Comparison of ENCODE assay signal across 8 cellular contexts in the genomic region with DNA sequence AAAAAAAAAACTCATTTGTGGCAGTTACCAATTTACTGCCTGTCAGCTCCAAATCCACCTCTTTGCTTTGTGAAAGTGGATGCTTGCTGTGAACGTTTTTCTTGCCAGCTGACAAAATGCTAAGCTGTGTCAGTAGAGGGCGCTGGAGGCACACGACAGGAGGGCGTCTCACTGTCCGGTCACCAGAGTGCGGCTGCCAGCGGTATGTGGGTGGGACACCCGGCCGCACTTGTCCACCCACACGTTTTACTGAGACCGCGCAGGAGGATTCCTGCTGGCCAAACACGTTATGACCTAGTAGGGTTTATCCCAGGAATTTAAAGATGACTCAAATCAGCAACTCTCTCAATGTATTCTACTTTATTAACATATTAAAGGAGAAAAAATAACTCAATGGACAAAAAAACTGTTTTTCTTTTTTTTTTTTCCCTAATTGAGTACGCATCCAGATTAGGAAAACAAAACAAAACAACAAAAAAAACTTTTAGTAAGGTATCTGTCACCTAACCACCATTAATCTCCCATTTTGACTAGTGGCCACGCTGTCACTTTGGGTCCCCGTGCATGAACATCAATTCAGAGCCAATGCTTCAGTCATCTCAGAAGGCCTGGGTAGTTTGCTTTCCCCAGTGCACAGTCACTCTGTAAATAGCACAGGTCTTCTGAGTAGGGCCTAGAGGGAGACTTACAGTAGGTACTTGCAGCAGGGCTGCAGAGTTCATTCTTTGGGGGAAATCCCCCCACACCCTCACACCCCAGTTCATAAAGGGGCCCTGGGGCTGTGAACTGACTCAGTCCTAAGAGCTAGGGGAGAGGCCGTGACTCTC. TPM values are rescaled to one million over a fixed set of nuclear protein-coding genes. Genes with fewer than 3 reads are reported as not detected.
DNase-seq lines count a peak whose midpoint lies in the region; ATAC-seq, FAIRE-seq and TF ChIP-seq lines count a peak whose summit lies in the region.

No MANE protein-coding gene starts in this region.

- H3K27ac Mint-ChIP-seq in astrocyte (ENCODE audit: unreplicated experiment), result peak overlapping the region; percentile 58

- H3K9me3 ChIP-seq in astrocyte (ENCODE audit: insufficient read depth, low read depth, low read length) (no peaks in the 10 kb centered on the region), skeletal muscle satellite cell (replicated peaks; ENCODE audit: low read length) (no peaks in the 10 kb centered on the region)

- H3K9ac ChIP-seq in astrocyte (ENCODE audit: low read length) (peak overlapping the region; percentile 12), skeletal muscle satellite cell (ENCODE audit: low read depth, low read length) (no peak overlapping the region)

- ATAC-seq in GM18499 (IDR thresholded peaks at IDR 0.05; ENCODE audit: insufficient read depth, unreplicated experiment) (peak; percentile 87), HG02885 (IDR thresholded peaks at IDR 0.05; ENCODE audit: poor library complexity, unreplicated experiment) (peak; percentile 92)

- no peaks in the 10 kb centered on the region for H3K27me3 Mint-ChIP-seq in astrocyte (ENCODE audit: low read depth, unreplicated experiment)

- H3K36me3 ChIP-seq in astrocyte (ENCODE audit: insufficient read depth, low read length), result no peaks in the 10 kb centered on the region
- H3K36me3 ChIP-seq in skeletal muscle satellite cell (ENCODE audit: insufficient read depth, low read length), result no peaks in the 10 kb centered on the region

- DNase-seq in 8988T (peak; percentile 70), NCI-H2029 (lab: John Stamatoyannopoulos, UW) (peak; percentile 75), T1000 (lab: John Stamatoyannopoulos, UW) (peak; percentile 69), astrocyte (ENCODE audit: low read depth) (peak; percentile 93), hepatic stellate cell (ENCODE audit: low spot score) (peak; percentile 89)

- no peak overlapping the region for H3K27ac ChIP-seq in astrocyte (ENCODE audit: low read depth, low read length)

- peaks cover 7% of the 10 kb centered on the region for H4K20me1 ChIP-seq in astrocyte (ENCODE audit: insufficient read depth, low read length)

- peak overlapping the region; percentile 29 for H3K4me2 ChIP-seq in astrocyte (ENCODE audit: low read length)
- peak overlapping the region; percentile 53 for H3K4me2 ChIP-seq in skeletal muscle satellite cell (ENCODE audit: low read length)

- no peaks in the 10 kb centered on the region for H3K36me3 Mint-ChIP-seq in astrocyte (ENCODE audit: low read depth, unreplicated experiment)

- H2AFZ ChIP-seq in astrocyte (ENCODE audit: low read depth, low read length), result no peak overlapping the region

- peak; percentile 92 for TF ChIP-seq CTCF in astrocyte (IDR thresholded peaks at IDR 0.05; ENCODE audit: insufficient read depth, low read depth, low read length)

- no peaks in the 10 kb centered on the region for H3K79me2 ChIP-seq in astrocyte (ENCODE audit: insufficient read depth, low read length)

- H3K4me3 Mint-ChIP-seq in astrocyte (ENCODE audit: unreplicated experiment), result no peak overlapping the region

- peaks cover 16% of the 10 kb centered on the region for H3K4me1 ChIP-seq in astrocyte (ENCODE audit: insufficient read depth, low read length)
- H3K4me1 ChIP-seq in skeletal muscle satellite cell (ENCODE audit: control insufficient read depth, insufficient read depth, low read length), result peaks cover 11% of the 10 kb centered on the region

- H3K27me3 ChIP-seq in astrocyte (ENCODE audit: insufficient read depth, low read length), result no peaks in the 10 kb centered on the region
- H3K27me3 ChIP-seq in skeletal muscle satellite cell (ENCODE audit: control insufficient read depth, insufficient read depth, low read length), result no peaks in the 10 kb centered on the region

- H3K4me3 ChIP-seq in astrocyte (ENCODE audit: insufficient read depth, low read depth, low read length) (no peak overlapping the region), skeletal muscle satellite cell (ENCODE audit: low read length) (no peak overlapping the region)

- peaks cover 4% of the 10 kb centered on the region for H3K9me3 Mint-ChIP-seq in astrocyte (ENCODE audit: unreplicated experiment)

- H3K4me1 Mint-ChIP-seq in astrocyte (ENCODE audit: low read depth, unreplicated experiment), result peaks cover 7% of the 10 kb centered on the region

- FAIRE-seq in astrocyte (lab: Jason Lieb, UNC), result no peak

RNA-seq across cellular contexts. Expression of gene RPL35A, which starts 43.8 kb away (rescaled TPM):
- total RNA-seq in astrocyte, result 1,013 and 1,031 TPM in 2 replicates
- 537 and 796 TPM in 2 replicates for total RNA-seq in skeletal muscle satellite cell (2012; rRNA removed)

RNA-seq across cellular contexts. Expression of gene LMLN, which starts 53.8 kb away (rescaled TPM):
- total RNA-seq in astrocyte, result 6.5 and 6.7 TPM in 2 replicates
- 8.1 and 8.3 TPM in 2 replicates for total RNA-seq in skeletal muscle satellite cell (2012; rRNA removed)
